22 cellular contexts compared by ENCODE assay signal in genomic region chr6:138290563-138290962, GRCh38.
"Had no signal": no experiment of that assay in that cellular context is flagged by ENCODE, and none has a peak within 500 bp of the region (broad histone marks: within the 10 kb centered on the region; RNA-seq: fewer than 3 reads in every experiment).

No MANE protein-coding gene starts in this region.

- DNase-seq: effector CD4-positive, alpha-beta T cell; gastrocnemius medialis; heart right ventricle; hypothalamus; lower lobe of right lung; natural killer cell; nucleus accumbens; pancreas; right cardiac atrium; stimulated activated CD4-positive, alpha-beta T cell treated with anti-CD3 and anti-CD28 coated beads, Interleukin-15, amount 100 ng/mL, for 24 hours; stimulated activated CD4-positive, alpha-beta T cell treated with anti-CD3 and anti-CD28 coated beads, Interleukin-1b, Interleukin-23, amount 100 ng/mL, for 48 hours; stimulated activated CD4-positive, alpha-beta T cell treated with anti-CD3 and anti-CD28 coated beads, Interleukin-4, amount 100 ng/mL, for 24 hours; tibial artery; upper lobe of right lung had no signal

- H3K36me3 ChIP-seq: esophagus muscularis mucosa, gastrocnemius medialis, tibial artery, vagina had no signal

- H3K36me3 Mint-ChIP-seq: natural killer cell; stimulated activated memory B cell treated with anti-CD40 and anti-IgM and Interleukin-4, amounts not matched to agents 10 μg/mL and 1 μg/mL and 100 μg/mL, for 72 hours had no signal

- H3K9me3 ChIP-seq: esophagus muscularis mucosa, gastrocnemius medialis, heart right ventricle, lower lobe of right lung, pancreas, tibial artery, upper lobe of right lung, vagina had no signal

- H3K4me1 ChIP-seq: esophagus muscularis mucosa, gastrocnemius medialis, heart right ventricle, lower lobe of right lung, pancreas, upper lobe of right lung, vagina had no signal

- ATAC-seq: gastrocnemius medialis, natural killer cell had no signal

- H3K27ac Mint-ChIP-seq: endodermal cell; natural killer cell; stimulated activated memory B cell treated with anti-CD40 and anti-IgM and Interleukin-4, amounts not matched to agents 10 μg/mL and 1 μg/mL and 100 μg/mL, for 72 hours; stimulated activated naive CD8-positive, alpha-beta T cell treated with anti-CD3 and anti-CD28 coated beads, Interleukin-15, Interleukin-2, amounts not matched to agents 100 ng/mL and 50 ng/mL, for 24 hours had no signal

- H3K4me3 ChIP-seq: coronary artery, esophagus muscularis mucosa, gastrocnemius medialis, heart right ventricle, lower lobe of right lung, pancreas, tibial artery, upper lobe of right lung, vagina had no signal

- H3K4me1 Mint-ChIP-seq: natural killer cell, neural crest cell had no signal

- H3K9me3 Mint-ChIP-seq: endodermal cell; natural killer cell; neural crest cell; stimulated activated memory B cell treated with anti-CD40 and anti-IgM and Interleukin-4, amounts not matched to agents 10 μg/mL and 1 μg/mL and 100 μg/mL, for 72 hours; stimulated activated naive CD8-positive, alpha-beta T cell treated with anti-CD3 and anti-CD28 coated beads, Interleukin-15, Interleukin-2, amounts not matched to agents 100 ng/mL and 50 ng/mL, for 24 hours had no signal

- H3K27me3 ChIP-seq: esophagus muscularis mucosa, gastrocnemius medialis, heart right ventricle, pancreas, tibial artery, upper lobe of right lung, vagina had no signal

- H3K27ac ChIP-seq: coronary artery, esophagus muscularis mucosa, gastrocnemius medialis, heart right ventricle, lower lobe of right lung, pancreas, tibial artery, upper lobe of right lung, vagina had no signal

- H3K27me3 Mint-ChIP-seq: progenitor cell of endocrine pancreas had no signal

- H3K4me3 Mint-ChIP-seq: endodermal cell; natural killer cell; neural crest cell; stimulated activated memory B cell treated with anti-CD40 and anti-IgM and Interleukin-4, amounts not matched to agents 10 μg/mL and 1 μg/mL and 100 μg/mL, for 72 hours; stimulated activated naive CD8-positive, alpha-beta T cell treated with anti-CD3 and anti-CD28 coated beads, Interleukin-15, Interleukin-2, amounts not matched to agents 100 ng/mL and 50 ng/mL, for 24 hours had no signal
